In the genomic region with DNA sequence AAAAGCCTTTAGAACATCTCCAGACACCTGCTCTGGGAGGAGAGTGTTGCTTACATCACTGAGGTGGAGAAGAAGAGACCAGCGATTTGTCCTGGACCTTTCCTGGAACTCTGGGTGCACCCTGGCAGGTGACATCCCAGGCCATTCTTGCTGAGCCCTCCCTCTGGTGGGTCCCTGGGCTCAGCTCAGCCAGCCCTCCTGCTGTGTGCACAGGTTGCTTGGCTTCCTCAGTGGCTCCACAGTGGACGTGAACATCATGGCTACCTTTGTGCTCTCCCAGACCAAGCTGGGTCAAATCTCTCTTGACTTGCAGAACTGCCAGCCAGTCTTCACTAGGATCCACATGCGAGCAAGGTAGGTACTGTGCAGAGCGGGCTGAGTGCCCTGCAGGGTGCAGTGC, we compare ENCODE assay signal across 18 cellular contexts. TPM values are rescaled to one million over a fixed set of nuclear protein-coding genes. Genes with fewer than 3 reads are reported as not detected.
DNase-seq lines count a peak whose midpoint lies in the region; ATAC-seq and TF ChIP-seq lines count a peak whose summit lies in the region.
"Had no signal": no experiment of that assay in that cellular context is flagged by ENCODE, and none has a peak within 500 bp of the region (broad histone marks: within the 10 kb centered on the region; RNA-seq: fewer than 3 reads in every experiment).

No MANE protein-coding gene starts in this region.

- no peak overlapping the region for H3K4ac ChIP-seq in neuronal stem cell (ENCODE audit: low read length)

- H2BK120ac ChIP-seq in neuronal stem cell (ENCODE audit: low read depth, low read length) = no peak overlapping the region

- H3K36me3 ChIP-seq in neuronal stem cell (replicated peaks in 1 of 2; ENCODE audit: control insufficient read depth in 2 of 2, insufficient read depth in 2 of 2, low read length in 2 of 2) (no peaks in the 10 kb centered on the region), brain microvascular endothelial cell (replicated peaks) (no peaks in the 10 kb centered on the region)
- H3K36me3 ChIP-seq: BLaER1 had no signal

- no peak overlapping the region for H4K91ac ChIP-seq in neuronal stem cell (ENCODE audit: low read depth, low read length, poor library complexity)

- peak; percentile 33 for DNase-seq in cardiac septum (ENCODE audit: low spot score)
- DNase-seq in Right ventricle myocardium superior = no peak
- no peak for DNase-seq in neuronal stem cell (ENCODE audit: low spot score)
- DNase-seq in type B pancreatic cell (ENCODE audit: extremely low spot score, unreplicated experiment) = peak; percentile 62
- DNase-seq in brain microvascular endothelial cell = no peak
- DNase-seq in NCI-H128 (lab: John Stamatoyannopoulos, UW; ENCODE audit: unreplicated experiment) = no peak
- DNase-seq: 8988T; CD4-positive, alpha-beta memory T cell; DMS153; DMS79 treated with DMSO at 0.1 percent for 48 hours; GF-D8; GOT3; H7 had no signal

- no peak overlapping the region for H3K18ac ChIP-seq in neuronal stem cell (ENCODE audit: low read length)

- H2BK12ac ChIP-seq in neuronal stem cell (ENCODE audit: low read length) = no peak overlapping the region

- ATAC-seq in Right ventricle myocardium superior (ENCODE audit: poor library complexity) = no peak

- in situ Hi-C loops in brain microvascular endothelial cell (cut with HindIII; ENCODE audit: low pct_ligation_motif_present, low sequenced_read_pairs) = no loop called here

- H4K8ac ChIP-seq in neuronal stem cell (ENCODE audit: low read depth, low read length) = no peak overlapping the region

- H2BK15ac ChIP-seq in neuronal stem cell (ENCODE audit: low read length) = no peak overlapping the region

- H3K4me2 ChIP-seq in neuronal stem cell (ENCODE audit: insufficient read depth, low read length, poor library complexity, severe bottlenecking) = no peak overlapping the region
- H3K4me2 ChIP-seq: BLaER1 had no signal

- H3K4me3 Mint-ChIP-seq in type B pancreatic cell = no peak overlapping the region
- H3K4me3 Mint-ChIP-seq: CD14-positive monocyte; CD4-positive, alpha-beta memory T cell had no signal

- H3K9me3 Mint-ChIP-seq in type B pancreatic cell = no peaks in the 10 kb centered on the region

- no peaks in the 10 kb centered on the region for H3K36me3 Mint-ChIP-seq in type B pancreatic cell
- H3K36me3 Mint-ChIP-seq: CD14-positive monocyte; CD4-positive, alpha-beta memory T cell had no signal

- intact Hi-C loops in cardiac septum (cut with DNase I) = no loop called here
- intact Hi-C loops in Right ventricle myocardium superior (cut with DNase I) = no loop called here

- no peak overlapping the region for H3K27ac Mint-ChIP-seq in type B pancreatic cell
- H3K27ac Mint-ChIP-seq: CD14-positive monocyte; CD4-positive, alpha-beta memory T cell had no signal

- H3K27ac ChIP-seq in VCaP (peak overlapping the region; percentile 22; the same call in 1 of the 2 replicates), neuronal stem cell (replicated peaks; ENCODE audit: low read length) (no peak overlapping the region), brain microvascular endothelial cell (no peak overlapping the region)
- H3K27ac ChIP-seq: BLaER1 had no signal

- peak overlapping the region; percentile 28 for H3K14ac ChIP-seq in neuronal stem cell (ENCODE audit: low read length)

- peaks cover 62% of the 10 kb centered on the region for H3K27me3 Mint-ChIP-seq in type B pancreatic cell

- H3K9me3 ChIP-seq in neuronal stem cell (replicated peaks in 1 of 2; ENCODE audit: control insufficient read depth in 2 of 2, insufficient read depth in 1 of 2, low read depth in 1 of 2, low read length in 2 of 2) = no peaks in the 10 kb centered on the region

- WGBS in neuronal stem cell (ENCODE audit: extremely low coverage in 2 of 2, insufficient read length in 2 of 2, insufficient replicate concordance in 1 of 2), 2 donors = no CpG with 5 or more reads among the region's 4 CpGs

- H3K79me1 ChIP-seq in neuronal stem cell (ENCODE audit: low read depth, low read length) = no peaks in the 10 kb centered on the region

- no peak overlapping the region for H2AK5ac ChIP-seq in neuronal stem cell (ENCODE audit: low read depth, low read length)

- no peak for TF ChIP-seq CTCF in VCaP (conservative IDR thresholded peaks at IDR 0.05)
- no peak for TF ChIP-seq CTCF in type B pancreatic cell (conservative IDR thresholded peaks at IDR 0.05)
- TF ChIP-seq CTCF in brain microvascular endothelial cell (IDR thresholded peaks at IDR 0.05; ENCODE audit: low read depth, low read length, missing control alignments) = no peak

- H3K4me3 ChIP-seq in neuronal stem cell (ENCODE audit: low read length in 2 of 2) (peak overlapping the region in 1 of 2 donors; percentile 13), brain microvascular endothelial cell (ENCODE audit: low read depth, low read length) (no peak overlapping the region)
- H3K4me3 ChIP-seq: BLaER1 had no signal

- no peak overlapping the region for H3K9ac ChIP-seq in neuronal stem cell (ENCODE audit: low read depth, low read length, poor library complexity)
- H3K9ac ChIP-seq: BLaER1 had no signal

- no peaks in the 10 kb centered on the region for H3K4me1 Mint-ChIP-seq in type B pancreatic cell (ENCODE audit: unreplicated experiment)
- H3K4me1 Mint-ChIP-seq: CD14-positive monocyte; CD4-positive, alpha-beta memory T cell had no signal

- no peak overlapping the region for H2AFZ ChIP-seq in neuronal stem cell (ENCODE audit: low read length)

- no peak overlapping the region for H2BK5ac ChIP-seq in neuronal stem cell (ENCODE audit: low read length)

- no peak overlapping the region for H3K23ac ChIP-seq in neuronal stem cell (ENCODE audit: low read depth, low read length, poor library complexity)

- no peaks in the 10 kb centered on the region for H3K4me1 ChIP-seq in neuronal stem cell (ENCODE audit: control insufficient read depth in 2 of 2, insufficient read depth in 1 of 2, low read depth in 1 of 2, low read length in 2 of 2)
- H3K4me1 ChIP-seq: BLaER1 had no signal

- H3K27me3 ChIP-seq in neuronal stem cell (ENCODE audit: control insufficient read depth in 3 of 3, insufficient read depth in 3 of 3, low read depth in 1 of 3, low read length in 3 of 3) = no peaks in the 10 kb centered on the region
- H3K27me3 ChIP-seq in brain microvascular endothelial cell (replicated peaks) = no peaks in the 10 kb centered on the region
- H3K27me3 ChIP-seq: BLaER1 had no signal

RNA-seq across cellular contexts. Expression of gene BPIFA2, which starts 19.9 kb away (rescaled TPM):
- total RNA-seq in cardiac septum (not detected), Right ventricle myocardium superior (not detected), type B pancreatic cell (ENCODE audit: low replicate concordance) (not detected in 2 replicates)
- not detected for polyA plus RNA-seq in neuronal stem cell (2013, experiment 1 of 2)
- not detected for polyA plus RNA-seq in neuronal stem cell (2013, experiment 2 of 2)
- total RNA-seq: A673; CD4-positive, alpha-beta memory T cell; H7 had no signal
- polyA plus RNA-seq: AG04450; CD14-positive monocyte; CD4-positive, alpha-beta memory T cell had no signal

Comparison
In these comparisons a context has a peak if more than half of its experiments do, and no peak if none do; other contexts are left out.
1. DNase-seq: peak in cardiac septum (single experiment) and type B pancreatic cell (single experiment); none in Right ventricle myocardium superior (single experiment), neuronal stem cell (single experiment), brain microvascular endothelial cell (single experiment) and NCI-H128 (single experiment).